Comparison of ENCODE assay signal across 17 cellular contexts in genomic region chr18:73409242-73409641, GRCh38.
"Had no signal": no experiment of that assay in that cellular context is flagged by ENCODE, and none has a peak within 500 bp of the region (broad histone marks: within the 10 kb centered on the region; RNA-seq: fewer than 3 reads in every experiment).

No MANE protein-coding gene starts in this region.

- ATAC-seq: activated T-cell treated with anti-CD3 and anti-CD28 coated beads, Interleukin-2, amount 50 U/mL, for 4 hours; body of pancreas; gastrocnemius medialis; naive thymus-derived CD8-positive, alpha-beta T cell; stimulated activated naive CD8-positive, alpha-beta T cell treated with anti-CD3 and anti-CD28 coated beads, Interleukin-15, Interleukin-2, amounts not matched to agents 100 U/mL and 50 U/mL, for 24 hours had no signal

- DNase-seq: activated CD4-positive, alpha-beta T cell treated with anti-CD3 and anti-CD28 coated beads, Interleukin-2, amount 50 U/mL, for 1 hour; activated CD4-positive, CD25-positive, alpha-beta regulatory T cell treated with anti-CD3 and anti-CD28 coated beads, Interleukin-2, amount 50 U/mL, for 72 hours; activated CD8-positive, alpha-beta memory T cell treated with anti-CD3 and anti-CD28 coated beads, Interleukin-2, amount 50 U/mL, for 4 hours; activated naive CD4-positive, alpha-beta T cell treated with anti-CD3 and anti-CD28 coated beads, Interleukin-2, amount 10 ng/mL, durations not matched to agents 7 days and 5 days; activated T-cell treated with anti-CD3 and anti-CD28 coated beads, Interleukin-2, amount 50 U/mL, for 4 hours; body of pancreas; cortex of kidney; effector CD8-positive, alpha-beta T cell; gastrocnemius medialis; heart left ventricle; mesendoderm; naive thymus-derived CD8-positive, alpha-beta T cell; stimulated activated naive CD8-positive, alpha-beta T cell treated with anti-CD3 and anti-CD28 coated beads, Interleukin-15, Interleukin-2, amounts not matched to agents 100 U/mL and 50 U/mL, for 24 hours; substantia nigra; SW 1271; T-helper 2 cell had no signal

- H3K4me3 ChIP-seq: body of pancreas, gastrocnemius medialis, heart left ventricle, tibial nerve had no signal
